8 cellular contexts compared by ENCODE assay signal in the genomic region with DNA sequence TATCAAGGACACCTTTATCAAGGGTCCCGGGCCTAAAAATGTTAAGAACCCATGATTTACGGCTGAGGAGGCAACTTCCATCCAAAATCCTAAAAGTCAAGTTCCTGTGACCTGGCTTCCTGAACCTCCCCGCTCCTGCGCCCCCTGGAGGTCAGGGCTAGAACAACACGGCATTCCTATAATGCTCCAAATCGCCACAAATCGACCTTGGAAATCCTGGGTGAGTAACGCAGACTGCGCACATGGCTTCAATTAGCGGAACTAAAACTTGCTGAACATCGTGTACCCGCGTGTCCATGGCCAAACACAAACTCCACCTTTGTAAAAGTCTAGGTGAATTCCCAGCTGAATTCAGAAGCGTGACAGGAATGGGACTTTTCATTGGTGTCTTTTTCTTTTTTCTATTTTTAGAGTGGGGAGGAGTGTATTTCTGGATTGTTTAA. TPM values are rescaled to one million over a fixed set of nuclear protein-coding genes. Genes with fewer than 3 reads are reported as not detected.
DNase-seq lines count a peak whose midpoint lies in the region; ATAC-seq and TF ChIP-seq lines count a peak whose summit lies in the region.

No MANE protein-coding gene starts in this region.

- CTCF ChIA-PET in CD8-positive, alpha-beta T cell (lab: Charles Lee) = interaction anchor here (0.6 to 3.7 kb wide), 15 partner anchors 10 to 586 kb away, joined by 3 to 29 read pairs (median 3); no protein-coding TSS in a partner anchor

- H3K4me1 ChIP-seq in CD8-positive, alpha-beta T cell (ENCODE audit: insufficient read depth, low read length) = no peaks in the 10 kb centered on the region
- H3K4me1 ChIP-seq in gastroesophageal sphincter (peaks cover 0 to 16% (median 0%) of the 10 kb centered on the region in 3 donors), uterus (no peaks in the 10 kb centered on the region)

- 2 to 5% methylated on average over 9 of the region's 14 CpGs for WGBS in gastroesophageal sphincter (ENCODE audit: low coverage in 1 of 2), 2 donors

- no peak overlapping the region for H3K27ac ChIP-seq in CD8-positive, alpha-beta T cell (ENCODE audit: low read depth, low read length)
- H3K27ac ChIP-seq in gastroesophageal sphincter (no peak overlapping the region), uterus (no peak overlapping the region)

- peak; percentile 54 for ATAC-seq in CD8-positive, alpha-beta T cell
- ATAC-seq in gastroesophageal sphincter = peak; percentile 80

- H3K4me3 ChIP-seq in CD8-positive, alpha-beta T cell (ENCODE audit: low read depth, low read length) = no peak overlapping the region
- H3K4me3 ChIP-seq in gastroesophageal sphincter = no peak overlapping the region
- no peak overlapping the region for H3K4me3 ChIP-seq in uterus

- H3K9me3 ChIP-seq in CD8-positive, alpha-beta T cell (ENCODE audit: low read length) = no peaks in the 10 kb centered on the region
- H3K9me3 ChIP-seq in gastroesophageal sphincter = no peaks in the 10 kb centered on the region
- H3K9me3 ChIP-seq in uterus = no peaks in the 10 kb centered on the region

- no peak overlapping the region for H3K27ac Mint-ChIP-seq in CD8-positive, alpha-beta T cell

- peak; percentile 89 for TF ChIP-seq CTCF in CD8-positive, alpha-beta T cell (IDR thresholded peaks at IDR 0.05)
- TF ChIP-seq CTCF in gastroesophageal sphincter (IDR thresholded peaks at IDR 0.05) (peak; percentile 77 to 97 (median 85)), uterus (IDR thresholded peaks at IDR 0.05) (peak; percentile 67 to 82 (median 76))

- no peaks in the 10 kb centered on the region for H3K36me3 ChIP-seq in CD8-positive, alpha-beta T cell (ENCODE audit: insufficient read depth, low read length)
- H3K36me3 ChIP-seq in gastroesophageal sphincter (no peaks in the 10 kb centered on the region), uterus (no peaks in the 10 kb centered on the region)

- H3K4me3 Mint-ChIP-seq in CD8-positive, alpha-beta T cell = no peak overlapping the region

- no peak for TF ChIP-seq EP300 in gastroesophageal sphincter (IDR thresholded peaks at IDR 0.05)

- TF ChIP-seq POLR2A in gastroesophageal sphincter (IDR thresholded peaks at IDR 0.05) (no peak), uterus (IDR thresholded peaks at IDR 0.05) (no peak)

- H3K27me3 Mint-ChIP-seq in CD8-positive, alpha-beta T cell (ENCODE audit: low read depth) = peaks cover 19% of the 10 kb centered on the region

- DNase-seq in CD8-positive, alpha-beta T cell = peak; percentile 13 to 73 (median 56)
- peak; percentile 42 for DNase-seq in HPDE6-E6E7 (ENCODE audit: extremely low spot score)
- DNase-seq in activated T-helper 1 cell treated with anti-CD3 and anti-CD28 coated beads, Interleukin-2, amount 50 U/mL, for 16 hours (ENCODE audit: low read depth in 1 of 2, low spot score in 1 of 2) = peak; percentile 26 to 36
- DNase-seq in posterior vena cava (ENCODE audit: low spot score) = peak; percentile 91
- DNase-seq in uterus = peak; percentile 69 to 73
- no peak for DNase-seq in 8988T

- POLR2A ChIA-PET in CD8-positive, alpha-beta T cell (lab: Charles Lee) = no interaction called here

- H3K9me3 Mint-ChIP-seq in CD8-positive, alpha-beta T cell = no peaks in the 10 kb centered on the region

- no peaks in the 10 kb centered on the region for H3K27me3 ChIP-seq in CD8-positive, alpha-beta T cell (ENCODE audit: insufficient read depth, low read length)
- peaks cover 6% of the 10 kb centered on the region for H3K27me3 ChIP-seq in gastroesophageal sphincter
- H3K27me3 ChIP-seq in uterus = no peaks in the 10 kb centered on the region

- peaks cover 8% of the 10 kb centered on the region for H3K4me1 Mint-ChIP-seq in CD8-positive, alpha-beta T cell (ENCODE audit: low read depth)

- intact Hi-C loops in CD8-positive, alpha-beta T cell (cut with DNase I, micrococcal nuclease) = loop anchor here in 1 of 2 experiments (1.0 kb wide), 1 partner anchor 156 kb away; no protein-coding TSS in a partner anchor
- intact Hi-C loops in posterior vena cava (cut with DNase I) = no loop called here
- intact Hi-C loops in uterus (cut with DNase I; ENCODE audit: low total_unique reads) = no loop called here

- no peaks in the 10 kb centered on the region for H3K36me3 Mint-ChIP-seq in CD8-positive, alpha-beta T cell

TF ChIP-seq in PFSK-1, 5 proteins besides CTCF, POLR2A, EP300 and RAD21:
- TF ChIP-seq FOXP2 (optimal IDR thresholded peaks at IDR 0.05; ENCODE audit: borderline replicate concordance, extremely low read depth, extremely low read length, insufficient read depth) = peak; percentile 19
- TF ChIP-seq POLR2AphosphoS5 (IDR thresholded peaks at IDR 0.05; ENCODE audit: low read depth, low read length) = no peak
- TF ChIP-seq REST (IDR thresholded peaks at IDR 0.05; ENCODE audit: insufficient read depth in 1 of 2, low read depth in 2 of 2, low read length in 2 of 2) = no peak

RNA-seq across cellular contexts. Expression of gene C5AR1, which starts 4.3 kb away (rescaled TPM):
- 1 to 10 TPM; 1.4 to 2.9 TPM for total RNA-seq in CD8-positive, alpha-beta T cell
- 2.7 TPM for polyA plus RNA-seq in PFSK-1 (2012; ENCODE audit: insufficient read length, low read depth)
- total RNA-seq in gastroesophageal sphincter = 10 to 100 TPM in 1 of 4 donors, 1 to 10 TPM in 3; 1.4 to 19.7 (median 7.0) TPM
- 10 to 100 TPM; 30.6 to 33.4 TPM for total RNA-seq in posterior vena cava
- total RNA-seq in uterus = 1 to 10 TPM in 3 of 4 donors, under 1 TPM in 1; 0.51 to 8.0 (median 2.9) TPM

RNA-seq across cellular contexts. Expression of gene C5AR2, which starts 26.6 kb away (rescaled TPM):
- total RNA-seq in CD8-positive, alpha-beta T cell = not detected
- polyA plus RNA-seq in PFSK-1 (2012; ENCODE audit: insufficient read length, low read depth) = 0.20 TPM
- total RNA-seq in gastroesophageal sphincter (1 to 10 TPM in 2 of 4 donors, under 1 TPM in 2; 0.15 to 2.3 (median 1.2) TPM), posterior vena cava (1 to 10 TPM; 2.7 to 8.2 TPM), uterus (under 1 TPM in 3 of 4 donors, not detected in 1; 0.29 to 0.69 (median 0.64) TPM)

RNA-seq across cellular contexts. Expression of gene INAFM1, which starts 30.6 kb away (rescaled TPM):
- 10 to 100 TPM; 12.4 to 14.7 TPM for total RNA-seq in CD8-positive, alpha-beta T cell
- 68.0 TPM for polyA plus RNA-seq in PFSK-1 (2012; ENCODE audit: insufficient read length, low read depth)
- total RNA-seq in gastroesophageal sphincter (10 to 100 TPM in 2 of 4 donors, 1 to 10 TPM in 2; 5.0 to 14.7 (median 11.7) TPM), posterior vena cava (10 to 100 TPM; 28.2 to 38.6 TPM), uterus (10 to 100 TPM in 2 of 4 donors, 1 to 10 TPM in 2; 2.8 to 39.5 (median 13.5) TPM)

RNA-seq across cellular contexts. Expression of gene DHX34, which starts 43.8 kb away (rescaled TPM):
- total RNA-seq in CD8-positive, alpha-beta T cell = 1 to 10 TPM; 7.7 to 8.1 TPM
- polyA plus RNA-seq in PFSK-1 (2012; ENCODE audit: insufficient read length, low read depth) = 36.1 TPM
- total RNA-seq in gastroesophageal sphincter (10 to 100 TPM in 2 of 4 donors, 1 to 10 TPM in 2; 8.7 to 16.0 (median 12.3) TPM), posterior vena cava (1 to 10 TPM; 7.7 to 7.9 TPM), uterus (10 to 100 TPM; 11.5 to 17.3 (median 15.8) TPM)

RNA-seq across cellular contexts. Expression of gene CCDC9, which starts 49.0 kb away (rescaled TPM):
- 10 to 100 TPM; 53.7 to 59.0 TPM for total RNA-seq in CD8-positive, alpha-beta T cell
- polyA plus RNA-seq in PFSK-1 (2012; ENCODE audit: insufficient read length, low read depth) = 42.1 TPM
- 10 to 100 TPM; 17.3 to 36.9 (median 28.5) TPM for total RNA-seq in gastroesophageal sphincter
- total RNA-seq in posterior vena cava = 10 to 100 TPM; 31.6 to 33.5 TPM
- total RNA-seq in uterus = 10 to 100 TPM in 2 of 4 donors, 1 to 10 TPM in 2; 2.6 to 45.4 (median 8.1) TPM
